Comparison of ENCODE assay signal across 17 cellular contexts in the genomic region with DNA sequence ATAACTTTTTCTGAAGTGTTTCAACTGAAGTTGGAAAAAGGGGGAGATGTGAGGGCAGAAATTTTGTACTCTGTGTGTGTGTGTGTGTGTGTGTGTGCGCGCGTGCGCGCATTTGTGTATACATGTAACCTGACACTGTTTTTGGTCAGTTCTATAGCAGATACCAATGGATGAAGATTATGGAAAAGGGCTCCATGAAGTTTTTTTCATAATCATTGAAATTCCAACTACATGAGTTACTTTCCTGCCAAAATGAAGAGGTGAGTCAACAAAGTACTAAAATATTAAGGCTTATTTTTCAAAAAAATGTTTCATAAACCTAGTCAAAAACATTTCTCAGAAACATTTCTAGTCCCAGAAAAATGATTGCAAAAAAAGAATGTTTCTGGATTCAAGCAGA. TPM values are rescaled to one million over a fixed set of nuclear protein-coding genes. Genes with fewer than 3 reads are reported as not detected.
A peak's percentile ranks its signal among the peaks of the same experiment; 100 is the strongest.
DNase-seq lines count a peak whose midpoint lies in the region; ATAC-seq and TF ChIP-seq lines count a peak whose summit lies in the region.
"Had no signal": no experiment of that assay in that cellular context is flagged by ENCODE, and none has a peak within 500 bp of the region (broad histone marks: within the 10 kb centered on the region; RNA-seq: fewer than 3 reads in every experiment).

No MANE protein-coding gene starts in this region.

- peaks cover 59% of the 10 kb centered on the region for H3K79me2 ChIP-seq in SK-N-SH (ENCODE audit: insufficient read depth)

- ATAC-seq in GM21447 (IDR thresholded peaks at IDR 0.05; ENCODE audit: unreplicated experiment) = no peak
- ATAC-seq: sciatic nerve had no signal

- peaks cover 65% of the 10 kb centered on the region for H3F3A ChIP-seq in SK-N-SH (replicated peaks; ENCODE audit: insufficient read depth)

- TF ChIP-seq CTCF in HEK293 (tag by site-specific recombination; IDR thresholded peaks at IDR 0.05) (no peak), SK-N-SH (IDR thresholded peaks at IDR 0.05) (no peak), lower leg skin (IDR thresholded peaks at IDR 0.05) (no peak)

- POLR2A ChIA-PET in HEK293 (lab: Yijun Ruan, JAX) = no interaction called here
- POLR2A ChIA-PET in SK-N-SH (lab: Yijun Ruan, JAX) = no interaction called here

- TF ChIP-seq POLR2A in lower leg skin (IDR thresholded peaks at IDR 0.05) = no peak

- H4K20me1 ChIP-seq in SK-N-SH (ENCODE audit: insufficient read depth) = no peaks in the 10 kb centered on the region

- no peaks in the 10 kb centered on the region for H3K9me3 ChIP-seq in HEK293 (ENCODE audit: control insufficient read depth, insufficient read depth, low read depth, low read length)
- no peaks in the 10 kb centered on the region for H3K9me3 ChIP-seq in SK-N-SH
- H3K9me3 ChIP-seq in subcutaneous abdominal adipose tissue (ENCODE audit: control insufficient read depth in 5 of 5, low read length in 5 of 5) = no peaks in the 10 kb centered on the region
- H3K9me3 ChIP-seq: esophagus squamous epithelium, testis had no signal

- peak overlapping the region; percentile 28; the same call in 1 of the 2 replicates for H3K9ac ChIP-seq in SK-N-SH
- peak overlapping the region in 1 of 5 donors; percentile 27 for H3K9ac ChIP-seq in subcutaneous abdominal adipose tissue (ENCODE audit: low read length in 5 of 5)

- WGBS in SK-N-SH (ENCODE audit: low lambda C conversion rate) = 67% methylated on average over 5 of the region's 5 CpGs
- WGBS in lower leg skin, 2 donors = 78 to 80% methylated on average over 5 of the region's 5 CpGs

- TF ChIP-seq RAD21 in SK-N-SH (IDR thresholded peaks at IDR 0.05; ENCODE audit: low read length) = no peak

- H3K27ac ChIP-seq in HEK293 (ENCODE audit: extremely low read depth, low read depth, low read length) = no peak overlapping the region
- peak overlapping the region; percentile 44 to 83; a peak in 3 of 4 replicates for H3K27ac ChIP-seq in SK-N-SH (ENCODE audit: low read depth in 2 of 2, low read length in 1 of 2)
- peak overlapping the region; percentile 31 for H3K27ac ChIP-seq in epithelial cell of prostate
- H3K27ac ChIP-seq in subcutaneous abdominal adipose tissue (ENCODE audit: low read depth, low read length) = peak overlapping the region; percentile 8
- H3K27ac ChIP-seq: C4-2B, esophagus squamous epithelium, testis had no signal

- H3K36me3 ChIP-seq in HEK293 (ENCODE audit: control insufficient read depth in 2 of 2, insufficient read depth in 1 of 2, low read length in 2 of 2) = peaks cover 11 to 15% of the 10 kb centered on the region in 2 experiments; a peak in 2 of 3 replicates
- peaks cover 36 to 63% of the 10 kb centered on the region in 2 experiments for H3K36me3 ChIP-seq in SK-N-SH (replicated peaks in 1 of 2; ENCODE audit: control insufficient read depth in 1 of 2, insufficient read depth in 2 of 2, low read length in 1 of 2)
- peaks cover 29 to 72% (median 51%) of the 10 kb centered on the region in 5 donors for H3K36me3 ChIP-seq in subcutaneous abdominal adipose tissue (ENCODE audit: control insufficient read depth in 5 of 5, insufficient read depth in 5 of 5, low read length in 5 of 5)

- H3K4me2 ChIP-seq in SK-N-SH = peak overlapping the region; percentile 16; the same call in 1 of the 2 replicates

- CTCF ChIA-PET in HEK293 (lab: Yijun Ruan, JAX) (no interaction called here), SK-N-SH (lab: Yijun Ruan, JAX) (no interaction called here)

- intact Hi-C loops in lower leg skin (cut with DNase I; ENCODE audit: low total_unique reads) = no loop called here

- no peaks in the 10 kb centered on the region for H3K9me2 ChIP-seq in SK-N-SH

- H3K4me3 ChIP-seq in HEK293 (ENCODE audit: low read depth, low read length) = no peak overlapping the region
- H3K4me3 ChIP-seq in SK-N-SH (ENCODE audit: low read depth in 2 of 2, low read length in 1 of 2) = no peak overlapping the region
- no peak overlapping the region for H3K4me3 ChIP-seq in subcutaneous abdominal adipose tissue (ENCODE audit: low read depth in 1 of 5, low read length in 5 of 5)
- H3K4me3 ChIP-seq in lower leg skin (ENCODE audit: low read depth, poor library complexity, severe bottlenecking) = no peak overlapping the region
- H3K4me3 ChIP-seq: esophagus squamous epithelium, testis had no signal

- peak in 1 of 2 experiments; percentile 61; a peak in 1 of 4 replicates for TF ChIP-seq EP300 in SK-N-SH (IDR thresholded peaks at IDR 0.05; ENCODE audit: borderline replicate concordance in 1 of 2, low read depth in 1 of 2, low read length in 1 of 2)

- H3K4me1 ChIP-seq in HEK293 (ENCODE audit: control insufficient read depth, insufficient read depth, low read length) = peaks cover 23% of the 10 kb centered on the region
- H3K4me1 ChIP-seq in SK-N-SH (ENCODE audit: control insufficient read depth in 1 of 2, insufficient read depth in 2 of 2, low read depth in 1 of 2, low read length in 1 of 2) = peaks cover 0 to 49% of the 10 kb centered on the region in 2 experiments; a peak in 2 of 4 replicates
- peaks cover 3 to 15% (median 12%) of the 10 kb centered on the region in 5 donors for H3K4me1 ChIP-seq in subcutaneous abdominal adipose tissue (ENCODE audit: control insufficient read depth in 5 of 5, insufficient read depth in 5 of 5, low read length in 5 of 5)

- DNase-seq in SK-N-SH = no peak
- no peak for DNase-seq in epithelial cell of prostate (ENCODE audit: low read depth, low spot score)
- DNase-seq in lower leg skin (ENCODE audit: low spot score in 2 of 2) = no peak
- DNase-seq in stimulated activated CD4-positive, alpha-beta T cell treated with anti-CD3 and anti-CD28 coated beads, Interleukin-4, amount 100 ng/mL, for 1 hour = no peak
- DNase-seq: activated CD4-positive, CD25-positive, alpha-beta regulatory T cell; DMS153; esophagus squamous epithelium; hippocampal formation; NCI-H1105; NCI-H774; stimulated activated CD4-positive, alpha-beta T cell treated with anti-CD3 and anti-CD28 coated beads, Interleukin-2, amount 100 ng/mL, for 24 hours; testis had no signal

- no peaks in the 10 kb centered on the region for H3K27me3 ChIP-seq in SK-N-SH (ENCODE audit: insufficient read depth)
- no peaks in the 10 kb centered on the region for H3K27me3 ChIP-seq in subcutaneous abdominal adipose tissue (ENCODE audit: control insufficient read depth in 5 of 5, insufficient read depth in 4 of 5, low read length in 5 of 5)
- H3K27me3 ChIP-seq: esophagus squamous epithelium, testis had no signal

- H2AFZ ChIP-seq in SK-N-SH (ENCODE audit: low read depth) = no peak overlapping the region

TF ChIP-seq in HEK293, 187 proteins besides CTCF, POLR2A, EP300 and RAD21 (continues in another document):
- TF ChIP-seq, protein P1, sequence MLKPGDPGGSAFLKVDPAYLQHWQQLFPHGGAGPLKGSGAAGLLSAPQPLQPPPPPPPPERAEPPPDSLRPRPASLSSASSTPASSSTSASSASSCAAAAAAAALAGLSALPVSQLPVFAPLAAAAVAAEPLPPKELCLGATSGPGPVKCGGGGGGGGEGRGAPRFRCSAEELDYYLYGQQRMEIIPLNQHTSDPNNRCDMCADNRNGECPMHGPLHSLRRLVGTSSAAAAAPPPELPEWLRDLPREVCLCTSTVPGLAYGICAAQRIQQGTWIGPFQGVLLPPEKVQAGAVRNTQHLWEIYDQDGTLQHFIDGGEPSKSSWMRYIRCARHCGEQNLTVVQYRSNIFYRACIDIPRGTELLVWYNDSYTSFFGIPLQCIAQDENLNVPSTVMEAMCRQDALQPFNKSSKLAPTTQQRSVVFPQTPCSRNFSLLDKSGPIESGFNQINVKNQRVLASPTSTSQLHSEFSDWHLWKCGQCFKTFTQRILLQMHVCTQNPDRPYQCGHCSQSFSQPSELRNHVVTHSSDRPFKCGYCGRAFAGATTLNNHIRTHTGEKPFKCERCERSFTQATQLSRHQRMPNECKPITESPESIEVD (tag by site-specific recombination; IDR thresholded peaks at IDR 0.05) = peak; percentile 73
- TF ChIP-seq, protein P2, sequence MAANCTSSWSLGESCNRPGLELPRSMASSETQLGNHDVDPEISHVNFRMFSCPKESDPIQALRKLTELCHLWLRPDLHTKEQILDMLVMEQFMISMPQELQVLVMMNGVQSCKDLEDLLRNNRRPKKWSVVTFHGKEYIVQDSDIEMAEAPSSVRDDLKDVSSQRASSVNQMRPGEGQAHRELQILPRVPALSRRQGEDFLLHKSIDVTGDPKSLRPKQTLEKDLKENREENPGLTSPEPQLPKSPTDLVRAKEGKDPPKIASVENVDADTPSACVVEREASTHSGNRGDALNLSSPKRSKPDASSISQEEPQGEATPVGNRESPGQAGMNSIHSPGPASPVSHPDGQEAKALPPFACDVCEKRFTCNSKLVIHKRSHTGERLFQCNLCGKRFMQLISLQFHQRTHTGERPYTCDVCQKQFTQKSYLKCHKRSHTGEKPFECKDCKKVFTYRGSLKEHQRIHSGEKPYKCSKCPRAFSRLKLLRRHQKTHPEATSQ (tag by site-specific recombination; IDR thresholded peaks at IDR 0.05) = no peak

TF ChIP-seq in SK-N-SH, 30 proteins besides CTCF, POLR2A, EP300 and RAD21 (continues in another document):
- TF ChIP-seq, protein P3, sequence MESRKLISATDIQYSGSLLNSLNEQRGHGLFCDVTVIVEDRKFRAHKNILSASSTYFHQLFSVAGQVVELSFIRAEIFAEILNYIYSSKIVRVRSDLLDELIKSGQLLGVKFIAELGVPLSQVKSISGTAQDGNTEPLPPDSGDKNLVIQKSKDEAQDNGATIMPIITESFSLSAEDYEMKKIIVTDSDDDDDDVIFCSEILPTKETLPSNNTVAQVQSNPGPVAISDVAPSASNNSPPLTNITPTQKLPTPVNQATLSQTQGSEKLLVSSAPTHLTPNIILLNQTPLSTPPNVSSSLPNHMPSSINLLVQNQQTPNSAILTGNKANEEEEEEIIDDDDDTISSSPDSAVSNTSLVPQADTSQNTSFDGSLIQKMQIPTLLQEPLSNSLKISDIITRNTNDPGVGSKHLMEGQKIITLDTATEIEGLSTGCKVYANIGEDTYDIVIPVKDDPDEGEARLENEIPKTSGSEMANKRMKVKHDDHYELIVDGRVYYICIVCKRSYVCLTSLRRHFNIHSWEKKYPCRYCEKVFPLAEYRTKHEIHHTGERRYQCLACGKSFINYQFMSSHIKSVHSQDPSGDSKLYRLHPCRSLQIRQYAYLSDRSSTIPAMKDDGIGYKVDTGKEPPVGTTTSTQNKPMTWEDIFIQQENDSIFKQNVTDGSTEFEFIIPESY (IDR thresholded peaks at IDR 0.05; ENCODE audit: borderline replicate concordance, low read depth) = peak; percentile 52; the same call in 1 of the 2 replicates
- TF ChIP-seq GATA2 (CRISPR knock-in tag; IDR thresholded peaks at IDR 0.05) = no peak
- no peak for TF ChIP-seq ELF1 (IDR thresholded peaks at IDR 0.05)

RNA-seq across cellular contexts. Expression of gene CERS5, which starts 25.7 kb away (rescaled TPM):
- polyA plus RNA-seq in SK-N-SH (2012; rRNA removed) = 56.9 and 68.3 TPM in 2 replicates
- polyA plus RNA-seq in SK-N-SH (2012; cell fraction: cytosol; rRNA removed) = 53.7 and 58.9 TPM in 2 replicates
- 123 and 155 TPM in 2 replicates for polyA plus RNA-seq in SK-N-SH (2012; cell fraction: nucleus; rRNA removed)
- total RNA-seq in lower leg skin = 10 to 100 TPM; 31.8 to 34.5 (median 32.5) TPM

Comparison
In these comparisons a context has a peak if more than half of its experiments do, and no peak if none do; other contexts are left out.
1. Of the 4 proteins assayed by ChIP-seq in both HEK293 and SK-N-SH: peak only in HEK293: none; only in SK-N-SH: PBX3; in both: none; in neither: 3.